In genomic region chr20:4603724-4604123, GRCh38 we compare ENCODE assay signal across 23 cellular contexts.
DNase-seq lines count a peak whose midpoint lies in the region; ATAC-seq lines count a peak whose summit lies in the region.
"Had no signal": no experiment of that assay in that cellular context is flagged by ENCODE, and none has a peak within 500 bp of the region (broad histone marks: within the 10 kb centered on the region; RNA-seq: fewer than 3 reads in every experiment).

No MANE protein-coding gene starts in this region.

- no peak overlapping the region for H3K27ac Mint-ChIP-seq in naive thymus-derived CD8-positive, alpha-beta T cell
- H3K27ac Mint-ChIP-seq: activated CD4-positive, alpha-beta memory T cell treated with anti-CD3 and anti-CD28 coated beads for 36 hours; CD4-positive, alpha-beta memory T cell; nephron progenitor cell; progenitor cell of endocrine pancreas had no signal

- H3K4me3 Mint-ChIP-seq in naive thymus-derived CD8-positive, alpha-beta T cell: no peak overlapping the region
- H3K4me3 Mint-ChIP-seq: activated CD4-positive, alpha-beta memory T cell treated with anti-CD3 and anti-CD28 coated beads for 36 hours; CD4-positive, alpha-beta memory T cell; nephron progenitor cell had no signal

- intact Hi-C loops in sciatic nerve (cut with DNase I): no loop called here

- H3K27me3 Mint-ChIP-seq in naive thymus-derived CD8-positive, alpha-beta T cell: peaks cover 11 to 40% (median 15%) of the 10 kb centered on the region in 5 donors

- H3K27ac ChIP-seq in caudate nucleus (ENCODE audit: low read depth, low read length) (peak overlapping the region; percentile 60), temporal lobe (ENCODE audit: low read depth, low read length) (peak overlapping the region; percentile 70)
- H3K27ac ChIP-seq: cardiac muscle cell, epithelial cell of prostate, gastroesophageal sphincter, KMS-11 had no signal

- peaks cover 0 to 8% (median 2%) of the 10 kb centered on the region in 4 donors for H3K4me1 Mint-ChIP-seq in naive thymus-derived CD8-positive, alpha-beta T cell

- H3K36me3 Mint-ChIP-seq in naive thymus-derived CD8-positive, alpha-beta T cell: no peaks in the 10 kb centered on the region
- H3K36me3 Mint-ChIP-seq: activated CD4-positive, alpha-beta memory T cell treated with anti-CD3 and anti-CD28 coated beads for 36 hours; CD4-positive, alpha-beta memory T cell had no signal

- peak; percentile 85 for DNase-seq in HCEC 1CT
- DNase-seq in caudate nucleus (lab: John Stamatoyannopoulos, UW): no peak
- peak; percentile 35 for DNase-seq in medulla oblongata (ENCODE audit: extremely low spot score)
- no peak for DNase-seq in naive thymus-derived CD8-positive, alpha-beta T cell
- no peak for DNase-seq in sciatic nerve (ENCODE audit: low spot score)
- DNase-seq: activated CD4-positive, alpha-beta memory T cell treated with anti-CD3 and anti-CD28 coated beads for 36 hours; activated CD4-positive, CD25-positive, alpha-beta regulatory T cell; activated naive CD4-positive, alpha-beta T cell; amniotic stem cell; CD4-positive, alpha-beta memory T cell; DMS153; NCI-H1092 treated with DMSO at 0.1 percent for 48 hours; NCI-H524; nephron progenitor cell; SK-N-SH; T-helper 9 cell had no signal

- POLR2A ChIA-PET in naive thymus-derived CD8-positive, alpha-beta T cell (lab: Charles Lee): no interaction called here

- no peak for ATAC-seq in naive thymus-derived CD8-positive, alpha-beta T cell
- ATAC-seq in HG03442 (IDR thresholded peaks at IDR 0.05; ENCODE audit: unreplicated experiment) (no peak), sciatic nerve (no peak)
- ATAC-seq: gastroesophageal sphincter had no signal

- no peaks in the 10 kb centered on the region for H3K9me3 Mint-ChIP-seq in naive thymus-derived CD8-positive, alpha-beta T cell
- H3K9me3 Mint-ChIP-seq: activated CD4-positive, alpha-beta memory T cell treated with anti-CD3 and anti-CD28 coated beads for 36 hours; CD4-positive, alpha-beta memory T cell; nephron progenitor cell had no signal

Comparison
In these comparisons a context has a peak if more than half of its experiments do, and no peak if none do; other contexts are left out.
1. DNase-seq: peak in HCEC 1CT (single experiment) and medulla oblongata (single experiment); none in caudate nucleus (0 of 61), naive thymus-derived CD8-positive, alpha-beta T cell (0 of 10) and sciatic nerve (single experiment).